8 cellular contexts compared by ENCODE assay signal in the genomic region with DNA sequence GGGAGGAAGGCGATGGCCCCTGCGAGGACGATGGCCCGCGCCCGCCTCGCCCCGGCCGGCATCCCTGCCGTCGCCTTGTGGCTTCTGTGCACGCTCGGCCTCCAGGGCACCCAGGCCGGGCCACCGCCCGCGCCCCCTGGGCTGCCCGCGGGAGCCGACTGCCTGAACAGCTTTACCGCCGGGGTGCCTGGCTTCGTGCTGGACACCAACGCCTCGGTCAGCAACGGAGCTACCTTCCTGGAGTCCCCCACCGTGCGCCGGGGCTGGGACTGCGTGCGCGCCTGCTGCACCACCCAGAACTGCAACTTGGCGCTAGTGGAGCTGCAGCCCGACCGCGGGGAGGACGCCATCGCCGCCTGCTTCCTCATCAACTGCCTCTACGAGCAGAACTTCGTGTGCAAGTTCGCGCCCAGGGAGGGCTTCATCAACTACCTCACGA. TPM values are rescaled to one million over a fixed set of nuclear protein-coding genes. Genes with fewer than 3 reads are reported as not detected.
A peak's percentile ranks its signal among the peaks of the same experiment; 100 is the strongest.
DNase-seq lines count a peak whose midpoint lies in the region; ATAC-seq, FAIRE-seq and TF ChIP-seq lines count a peak whose summit lies in the region.

No MANE protein-coding gene starts in this region.

- H3K4me2 ChIP-seq in Karpas-422 (ENCODE audit: low read depth, low read length, poor library complexity, severe bottlenecking), result peak overlapping the region; percentile 64
- H3K4me2 ChIP-seq in fibroblast of lung (ENCODE audit: extremely low read depth, insufficient read depth, low read length), result peak overlapping the region; percentile 66
- peak overlapping the region; percentile 97 for H3K4me2 ChIP-seq in parathyroid adenoma (ENCODE audit: low read length)

- no peak for FAIRE-seq in RCC 7860 (lab: Jason Lieb, UNC)

- H3K9me3 ChIP-seq in Karpas-422 (ENCODE audit: low read length) (no peaks in the 10 kb centered on the region), fibroblast of lung (ENCODE audit: control insufficient read depth, insufficient read depth, low read depth, low read length) (no peaks in the 10 kb centered on the region), parathyroid adenoma (ENCODE audit: control insufficient read depth, low read length) (no peaks in the 10 kb centered on the region)

- POLR2A ChIA-PET in BJ (lab: Charles Lee), result no interaction called here

- H3K9ac ChIP-seq in Karpas-422 (ENCODE audit: low read length), result peak overlapping the region; percentile 29; the same call in 1 of the 2 replicates
- H3K9ac ChIP-seq in fibroblast of lung (ENCODE audit: insufficient read depth, low read length), result no peak overlapping the region
- H3K9ac ChIP-seq in parathyroid adenoma, result no peak overlapping the region

- H3K36me3 ChIP-seq in BJ (ENCODE audit: control insufficient read depth, insufficient read depth, low read length) (no peaks in the 10 kb centered on the region), Karpas-422 (ENCODE audit: insufficient read depth, low read length) (no peaks in the 10 kb centered on the region), fibroblast of lung (ENCODE audit: control insufficient read depth, insufficient read depth, low read length) (no peaks in the 10 kb centered on the region), parathyroid adenoma (ENCODE audit: control insufficient read depth, insufficient read depth, low read length) (no peaks in the 10 kb centered on the region)

- no peak for TF ChIP-seq CTCF in BJ (IDR thresholded peaks at IDR 0.05; ENCODE audit: insufficient read depth, low read depth, low read length)
- no peak for TF ChIP-seq CTCF in fibroblast of lung (conservative IDR thresholded peaks at IDR 0.05 in 1 of 2, IDR thresholded peaks at IDR 0.05 in 1 of 2; ENCODE audit: low read depth in 1 of 2, low read length in 2 of 2)
- TF ChIP-seq CTCF in parathyroid adenoma (IDR thresholded peaks at IDR 0.05), result no peak

- H3K4me3 ChIP-seq in BJ (ENCODE audit: low read depth, low read length) (peak overlapping the region; percentile 38), Karpas-422 (ENCODE audit: low read length) (peak overlapping the region; percentile 58), fibroblast of lung (replicated peaks in 1 of 4; ENCODE audit: control extremely low read depth in 1 of 4, insufficient read depth in 1 of 4, low read depth in 3 of 4, low read length in 4 of 4) (peak overlapping the region in 2 of 4 experiments; percentile 29 to 35), parathyroid adenoma (ENCODE audit: low read depth, low read length) (peak overlapping the region; percentile 88)

- no peaks in the 10 kb centered on the region for H3K9me2 ChIP-seq in Karpas-422 (replicated peaks; ENCODE audit: insufficient read depth, low read length)

- DNase-seq in BJ (ENCODE audit: low read depth), result no peak
- DNase-seq in Karpas-422, result no peak
- peak; percentile 74 for DNase-seq in activated CD8-positive, alpha-beta memory T cell treated with anti-CD3 and anti-CD28 coated beads, Interleukin-2, amount 50 U/mL, for 48 hours
- peak in 1 of 2 donors; percentile 16 for DNase-seq in fibroblast of lung (ENCODE audit: low read depth in 2 of 2)
- DNase-seq in RCC 7860 (ENCODE audit: low spot score), result no peak

- ATAC-seq in GM21619 (IDR thresholded peaks at IDR 0.05; ENCODE audit: unreplicated experiment), result no peak
- no peak for ATAC-seq in GM19463 (IDR thresholded peaks at IDR 0.05; ENCODE audit: unreplicated experiment)

- H4K20me1 ChIP-seq in Karpas-422 (ENCODE audit: insufficient read depth, low read depth, low read length) (no peaks in the 10 kb centered on the region), fibroblast of lung (ENCODE audit: control insufficient read depth, extremely low read depth, insufficient read depth, low read length) (no peaks in the 10 kb centered on the region)

- H3K4me1 ChIP-seq in Karpas-422 (ENCODE audit: low read length), result peaks cover 27% of the 10 kb centered on the region
- H3K4me1 ChIP-seq in fibroblast of lung (ENCODE audit: control insufficient read depth, extremely low read depth, insufficient read depth, low read length), result no peaks in the 10 kb centered on the region
- H3K4me1 ChIP-seq in parathyroid adenoma, result peaks cover 7% of the 10 kb centered on the region

- peak overlapping the region; percentile 54; the same call in 1 of the 2 replicates for H2AFZ ChIP-seq in Karpas-422 (ENCODE audit: low read length)
- H2AFZ ChIP-seq in fibroblast of lung (ENCODE audit: low read length), result peak overlapping the region; percentile 33
- H2AFZ ChIP-seq in parathyroid adenoma, result peak overlapping the region; percentile 74

- H3K27me3 ChIP-seq in BJ (ENCODE audit: control insufficient read depth, insufficient read depth, low read length) (peaks cover 15% of the 10 kb centered on the region), Karpas-422 (ENCODE audit: low read length) (no peaks in the 10 kb centered on the region), fibroblast of lung (ENCODE audit: control insufficient read depth, insufficient read depth, low read length) (peaks cover 41% of the 10 kb centered on the region), parathyroid adenoma (ENCODE audit: control insufficient read depth, insufficient read depth, low read length) (no peaks in the 10 kb centered on the region)

- CTCF ChIA-PET in BJ (lab: Yijun Ruan, JAX), result interaction anchor here (1.1 to 8.3 kb wide), 4 partner anchors 10 to 60 kb away, joined by 3 to 81 read pairs (median 9); partner anchors contain the start of gene VPS18

- H3K27ac ChIP-seq in Karpas-422 (ENCODE audit: low read length), result no peak overlapping the region
- no peak overlapping the region for H3K27ac ChIP-seq in fibroblast of lung (ENCODE audit: insufficient read depth, low read length)
- H3K27ac ChIP-seq in parathyroid adenoma, result peak overlapping the region; percentile 86

- H3K79me2 ChIP-seq in Karpas-422 (ENCODE audit: low read length) (no peaks in the 10 kb centered on the region), fibroblast of lung (ENCODE audit: control insufficient read depth, insufficient read depth, low read length) (no peaks in the 10 kb centered on the region), parathyroid adenoma (peaks cover 16% of the 10 kb centered on the region)

RNA-seq across cellular contexts. Expression of gene SPINT1, which starts 0.7 kb away (rescaled TPM):
- polyA plus RNA-seq in BJ (2011; rRNA removed) (0.22 and 1.1 TPM in 2 replicates), fibroblast of lung (0.09 and 0.16 TPM in 2 replicates)
- polyA minus RNA-seq in BJ (2011; rRNA and poly(A)+ RNA removed), result 1.9 and 3.5 TPM in 2 replicates
- total RNA-seq in Karpas-422 (2014; rRNA removed; shearing (Covaris generic); ENCODE audit: low replicate concordance), result 2.0 and 3.4 TPM in 2 replicates
- under 0.01 TPM in 2 replicates for total RNA-seq in fibroblast of lung
- polyA plus RNA-seq in fibroblast of lung (2012), result 0.16 and 0.48 TPM in 2 replicates
- polyA minus RNA-seq in fibroblast of lung (ENCODE audit: low replicate concordance), result 0.70 TPM in 1 of 2 replicates, not detected in the other

RNA-seq across cellular contexts. Expression of gene PPP1R14D, which starts 16.1 kb away (rescaled TPM):
- not detected in 2 replicates for polyA plus RNA-seq in BJ (2011; rRNA removed)
- not detected in 2 replicates for polyA minus RNA-seq in BJ (2011; rRNA and poly(A)+ RNA removed)
- total RNA-seq in Karpas-422 (2014; rRNA removed; shearing (Covaris generic); ENCODE audit: low replicate concordance), result not detected in 2 replicates
- total RNA-seq in fibroblast of lung, result not detected in 2 replicates
- polyA plus RNA-seq in fibroblast of lung, result not detected in 2 replicates
- polyA plus RNA-seq in fibroblast of lung (2012), result not detected in 2 replicates
- polyA minus RNA-seq in fibroblast of lung (ENCODE audit: low replicate concordance), result not detected in 2 replicates

RNA-seq across cellular contexts. Expression of gene RHOV, which starts 29.5 kb away (rescaled TPM):
- polyA plus RNA-seq in BJ (2011; rRNA removed) (0.13 and 0.28 TPM in 2 replicates), fibroblast of lung (not detected in 2 replicates)
- 0.14 and 0.15 TPM in 2 replicates for polyA minus RNA-seq in BJ (2011; rRNA and poly(A)+ RNA removed)
- 0.69 TPM in 1 of 2 replicates, not detected in the other for total RNA-seq in Karpas-422 (2014; rRNA removed; shearing (Covaris generic); ENCODE audit: low replicate concordance)
- under 0.01 TPM in 1 of 2 replicates, not detected in the other for total RNA-seq in fibroblast of lung
- polyA plus RNA-seq in fibroblast of lung (2012), result not detected in 2 replicates
- polyA minus RNA-seq in fibroblast of lung (ENCODE audit: low replicate concordance), result not detected in 2 replicates

RNA-seq across cellular contexts. Expression of gene DNAJC17, which starts 37.3 kb away (rescaled TPM):
- polyA plus RNA-seq in BJ (2011; rRNA removed) (30.8 and 37.1 TPM in 2 replicates), fibroblast of lung (41.8 and 51.3 TPM in 2 replicates)
- polyA minus RNA-seq in BJ (2011; rRNA and poly(A)+ RNA removed), result 16.2 and 18.6 TPM in 2 replicates
- total RNA-seq in Karpas-422 (2014; rRNA removed; shearing (Covaris generic); ENCODE audit: low replicate concordance), result 14.8 and 46.6 TPM in 2 replicates
- 12.8 and 17.7 TPM in 2 replicates for total RNA-seq in fibroblast of lung
- 33.5 and 46.5 TPM in 2 replicates for polyA plus RNA-seq in fibroblast of lung (2012)
- 8.8 and 11.6 TPM in 2 replicates for polyA minus RNA-seq in fibroblast of lung (ENCODE audit: low replicate concordance)

RNA-seq across cellular contexts. Expression of gene ZFYVE19, which starts 37.7 kb away (rescaled TPM):
- 22.6 and 31.9 TPM in 2 replicates for polyA plus RNA-seq in BJ (2011; rRNA removed)
- 13.2 and 20.4 TPM in 2 replicates for polyA minus RNA-seq in BJ (2011; rRNA and poly(A)+ RNA removed)
- total RNA-seq in Karpas-422 (2014; rRNA removed; shearing (Covaris generic); ENCODE audit: low replicate concordance), result 14.5 and 47.5 TPM in 2 replicates
- 21.3 and 23.6 TPM in 2 replicates for total RNA-seq in fibroblast of lung
- polyA plus RNA-seq in fibroblast of lung, result 14.1 and 26.2 TPM in 2 replicates
- polyA plus RNA-seq in fibroblast of lung (2012), result 11.6 and 17.4 TPM in 2 replicates
- polyA minus RNA-seq in fibroblast of lung (ENCODE audit: low replicate concordance), result 19.0 and 32.3 TPM in 2 replicates
